Comparison of ENCODE assay signal across 12 cellular contexts in genomic region chr12:100986595-100987547, GRCh38.
DNase-seq lines count a peak whose midpoint lies in the region; FAIRE-seq and TF ChIP-seq lines count a peak whose summit lies in the region.
"Had no signal": no experiment of that assay in that cellular context is flagged by ENCODE, and none has a peak within 500 bp of the region (broad histone marks: within the 10 kb centered on the region; RNA-seq: fewer than 3 reads in every experiment).

No MANE protein-coding gene starts in this region.

- H3K4me3 ChIP-seq in HUES64 (ENCODE audit: low read length) (no peak overlapping the region), small intestine (ENCODE audit: low read depth in 1 of 2, low read length in 2 of 2) (no peak overlapping the region)

- 54% methylated on average over 8 of the region's 8 CpGs for WGBS in HUES64
- 59 to 81% (median 71%) methylated on average over 8 of the region's 8 CpGs for WGBS in small intestine, 3 donors

- H3K4me1 Mint-ChIP-seq in nephron progenitor cell (peaks cover 23% of the 10 kb centered on the region), progenitor cell of endocrine pancreas (ENCODE audit: low read depth) (peaks cover 18% of the 10 kb centered on the region)
- H3K4me1 Mint-ChIP-seq: activated naive CD8-positive, alpha-beta T cell treated with anti-CD3 and anti-CD28 coated beads for 36 hours had no signal

- H3K9me3 ChIP-seq in HUES64 (ENCODE audit: insufficient read depth, low read depth, low read length) (no peaks in the 10 kb centered on the region), small intestine (ENCODE audit: control insufficient read depth, low read depth) (no peaks in the 10 kb centered on the region)

- H3K4me3 Mint-ChIP-seq in nephron progenitor cell (no peak overlapping the region), progenitor cell of endocrine pancreas (ENCODE audit: low read depth) (no peak overlapping the region)
- H3K4me3 Mint-ChIP-seq: activated naive CD8-positive, alpha-beta T cell treated with anti-CD3 and anti-CD28 coated beads for 36 hours; CD8-positive, alpha-beta T cell had no signal

- peaks cover 11% of the 10 kb centered on the region for H3K27me3 Mint-ChIP-seq in nephron progenitor cell (ENCODE audit: low read depth, poor library complexity)
- H3K27me3 Mint-ChIP-seq in progenitor cell of endocrine pancreas = no peaks in the 10 kb centered on the region

- no peaks in the 10 kb centered on the region for H3K36me3 ChIP-seq in HUES64 (ENCODE audit: insufficient read depth, low read length)
- H3K36me3 ChIP-seq in small intestine (ENCODE audit: control insufficient read depth in 2 of 2, insufficient read depth in 2 of 2, low read length in 2 of 2) = no peaks in the 10 kb centered on the region

- H3K36me3 Mint-ChIP-seq in nephron progenitor cell (ENCODE audit: low read depth) (no peaks in the 10 kb centered on the region), progenitor cell of endocrine pancreas (ENCODE audit: insufficient read depth) (no peaks in the 10 kb centered on the region)
- H3K36me3 Mint-ChIP-seq: activated naive CD8-positive, alpha-beta T cell treated with anti-CD3 and anti-CD28 coated beads for 36 hours; CD8-positive, alpha-beta T cell had no signal

- H3K9ac ChIP-seq in HUES64 (ENCODE audit: low read depth, low read length) = no peak overlapping the region

- no peaks in the 10 kb centered on the region for H3K27me3 ChIP-seq in HUES64 (ENCODE audit: insufficient read depth, low read length)
- no peaks in the 10 kb centered on the region for H3K27me3 ChIP-seq in small intestine (ENCODE audit: control insufficient read depth in 2 of 2, insufficient read depth in 2 of 2, low read length in 2 of 2)

- no peak for TF ChIP-seq CTCF in nephron progenitor cell (IDR thresholded peaks at IDR 0.05)
- TF ChIP-seq CTCF in progenitor cell of endocrine pancreas (IDR thresholded peaks at IDR 0.05; ENCODE audit: unreplicated experiment) = no peak

- H3K4me1 ChIP-seq in HUES64 (ENCODE audit: insufficient read depth, low read length) (peaks cover 26% of the 10 kb centered on the region), small intestine (ENCODE audit: control insufficient read depth in 2 of 2, insufficient read depth in 1 of 2, low read depth in 1 of 2, low read length in 1 of 2) (no peaks in the 10 kb centered on the region)

- H3K9me3 Mint-ChIP-seq in nephron progenitor cell (no peaks in the 10 kb centered on the region), progenitor cell of endocrine pancreas (ENCODE audit: low read depth) (no peaks in the 10 kb centered on the region)
- H3K9me3 Mint-ChIP-seq: activated naive CD8-positive, alpha-beta T cell treated with anti-CD3 and anti-CD28 coated beads for 36 hours; CD8-positive, alpha-beta T cell had no signal

- no peak for TF ChIP-seq POLR2A in erythroblast (IDR thresholded peaks at IDR 0.05; ENCODE audit: low read length)

- peak; percentile 45 for DNase-seq in AG20443 (ENCODE audit: low spot score)
- no peak for DNase-seq in nephron progenitor cell
- no peak for DNase-seq in erythroblast (lab: John Stamatoyannopoulos, UW)
- DNase-seq in small intestine = no peak
- DNase-seq in progenitor cell of endocrine pancreas (ENCODE audit: low spot score, unreplicated experiment) = no peak
- no peak for DNase-seq in kidney tubule cell (ENCODE audit: low spot score)
- DNase-seq: CD8-positive, alpha-beta T cell; NCI-H510A; stimulated activated naive CD8-positive, alpha-beta T cell treated with anti-CD3 and anti-CD28 coated beads, Interleukin-15, Interleukin-2, amounts not matched to agents 100 U/mL and 50 U/mL, for 24 hours had no signal

- H3K27ac ChIP-seq in HUES64 (ENCODE audit: low read depth, low read length) = peak overlapping the region; percentile 93; the same call in 1 of the 2 replicates
- no peak overlapping the region for H3K27ac ChIP-seq in small intestine (ENCODE audit: low read depth in 1 of 2, low read length in 1 of 2)

- H3K27ac Mint-ChIP-seq in nephron progenitor cell = peak overlapping the region; percentile 89
- no peak overlapping the region for H3K27ac Mint-ChIP-seq in progenitor cell of endocrine pancreas
- H3K27ac Mint-ChIP-seq: activated naive CD8-positive, alpha-beta T cell treated with anti-CD3 and anti-CD28 coated beads for 36 hours; CD8-positive, alpha-beta T cell had no signal

- peak; percentile 99 for FAIRE-seq in endometrium (lab: Jason Lieb, UNC)
- FAIRE-seq in small intestine (lab: Jason Lieb, UNC) = no peak
